8 cellular contexts compared by ENCODE assay signal in the genomic region with DNA sequence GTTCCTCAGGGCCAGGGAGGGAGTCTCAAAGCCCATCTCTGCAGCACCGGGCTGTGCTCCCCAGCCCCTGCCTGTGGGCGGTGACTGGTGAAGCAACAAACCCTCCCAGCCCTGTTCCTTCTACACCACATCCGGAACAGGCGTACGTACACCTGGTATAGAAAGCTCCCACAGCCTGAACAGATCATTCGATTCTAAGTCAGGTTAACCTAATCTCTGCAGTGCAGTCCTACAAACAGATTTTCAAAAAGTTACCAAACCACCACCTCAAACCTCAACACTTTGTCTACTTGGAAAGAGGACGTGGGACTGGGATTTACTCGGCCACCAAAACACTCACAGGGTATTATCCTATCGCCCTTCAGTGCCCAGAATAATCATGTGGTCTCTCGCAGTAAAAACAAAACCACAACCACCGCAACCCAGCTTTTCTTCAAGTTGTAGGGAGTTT.
DNase-seq lines count a peak whose midpoint lies in the region; ATAC-seq and TF ChIP-seq lines count a peak whose summit lies in the region.

No MANE protein-coding gene starts in this region.

- H3K27ac ChIP-seq in WERI-Rb-1: no peak overlapping the region

- intact Hi-C loops in activated CD4-positive, alpha-beta memory T cell treated with anti-CD3 and anti-CD28 coated beads for 36 hours (cut with micrococcal nuclease): loop anchor here (2.0 to 10.0 kb wide), 2 partner anchors 116 to 268 kb away; no protein-coding TSS in a partner anchor

- POLR2A ChIA-PET in activated CD4-positive, alpha-beta memory T cell treated with anti-CD3 and anti-CD28 coated beads for 36 hours (lab: Charles Lee): no interaction called here

- no peaks in the 10 kb centered on the region for H3K9me3 ChIP-seq in WERI-Rb-1 (ENCODE audit: severe bottlenecking)

- H3K27ac Mint-ChIP-seq in activated CD4-positive, alpha-beta memory T cell treated with anti-CD3 and anti-CD28 coated beads for 36 hours: peak overlapping the region; percentile 63
- H3K27ac Mint-ChIP-seq in stimulated activated naive CD8-positive, alpha-beta T cell treated with anti-CD3 and anti-CD28 coated beads, Interleukin-15, amount 100 ng/mL, for 72 hours: peak overlapping the region in 1 of 2 donors; percentile 27

- peaks cover 47% of the 10 kb centered on the region for H3K4me1 Mint-ChIP-seq in activated CD4-positive, alpha-beta memory T cell treated with anti-CD3 and anti-CD28 coated beads for 36 hours (ENCODE audit: low read depth)
- H3K4me1 Mint-ChIP-seq in stimulated activated naive CD8-positive, alpha-beta T cell treated with anti-CD3 and anti-CD28 coated beads, Interleukin-15, amount 100 ng/mL, for 72 hours: peaks cover 49% of the 10 kb centered on the region

- TF ChIP-seq CTCF in WERI-Rb-1 (IDR thresholded peaks at IDR 0.05; ENCODE audit: low read depth, low read length): no peak

- H3K27me3 ChIP-seq in WERI-Rb-1 (ENCODE audit: insufficient read depth, low read depth, severe bottlenecking): no peaks in the 10 kb centered on the region

- no peaks in the 10 kb centered on the region for H3K36me3 Mint-ChIP-seq in activated CD4-positive, alpha-beta memory T cell treated with anti-CD3 and anti-CD28 coated beads for 36 hours

- ATAC-seq in GM19324 (IDR thresholded peaks at IDR 0.05; ENCODE audit: low FRiP score, unreplicated experiment) (peak; percentile 92), HG03432 (IDR thresholded peaks at IDR 0.05; ENCODE audit: unreplicated experiment) (peak; percentile 99), left lobe of liver (peak; percentile 18)
- peak; percentile 98 for ATAC-seq in stimulated activated naive CD8-positive, alpha-beta T cell treated with anti-CD3 and anti-CD28 coated beads, Interleukin-15, amount 100 ng/mL, for 72 hours

- no peaks in the 10 kb centered on the region for H3K9me3 Mint-ChIP-seq in activated CD4-positive, alpha-beta memory T cell treated with anti-CD3 and anti-CD28 coated beads for 36 hours
- H3K9me3 Mint-ChIP-seq in stimulated activated naive CD8-positive, alpha-beta T cell treated with anti-CD3 and anti-CD28 coated beads, Interleukin-15, amount 100 ng/mL, for 72 hours: peaks cover 0 to 6% of the 10 kb centered on the region in 2 donors

- DNase-seq in activated CD4-positive, alpha-beta memory T cell treated with anti-CD3 and anti-CD28 coated beads for 36 hours: peak; percentile 81
- DNase-seq in left lobe of liver (ENCODE audit: low spot score) (no peak), nucleus accumbens (lab: John Stamatoyannopoulos, UW) (no peak), WERI-Rb-1 (no peak), NCI-H1417 treated with DMSO at 0.1 percent for 48 hours (lab: John Stamatoyannopoulos, UW) (no peak)
- DNase-seq in stimulated activated naive CD8-positive, alpha-beta T cell treated with anti-CD3 and anti-CD28 coated beads, Interleukin-15, amount 100 ng/mL, for 72 hours: peak; percentile 68 to 76

- no peak overlapping the region for H3K4me3 ChIP-seq in WERI-Rb-1 (ENCODE audit: low read depth, low read length)

- H3K36me3 ChIP-seq in WERI-Rb-1: no peaks in the 10 kb centered on the region

- H3K27me3 Mint-ChIP-seq in activated CD4-positive, alpha-beta memory T cell treated with anti-CD3 and anti-CD28 coated beads for 36 hours: no peaks in the 10 kb centered on the region
- peaks cover 24% of the 10 kb centered on the region for H3K27me3 Mint-ChIP-seq in stimulated activated naive CD8-positive, alpha-beta T cell treated with anti-CD3 and anti-CD28 coated beads, Interleukin-15, amount 100 ng/mL, for 72 hours

- peak overlapping the region; percentile 67 for H3K4me3 Mint-ChIP-seq in activated CD4-positive, alpha-beta memory T cell treated with anti-CD3 and anti-CD28 coated beads for 36 hours
- H3K4me3 Mint-ChIP-seq in stimulated activated naive CD8-positive, alpha-beta T cell treated with anti-CD3 and anti-CD28 coated beads, Interleukin-15, amount 100 ng/mL, for 72 hours: peak overlapping the region; percentile 53 to 68

- CTCF ChIA-PET in activated CD4-positive, alpha-beta memory T cell treated with anti-CD3 and anti-CD28 coated beads for 36 hours (lab: Charles Lee): no interaction called here

Comparison
In these comparisons a context has a peak if more than half of its experiments do, and no peak if none do; other contexts are left out.
1. ATAC-seq: peak in every context shown above with its lines; median percentile 99 in HG03432; 98 in stimulated activated naive CD8-positive, alpha-beta T cell treated with anti-CD3 and anti-CD28 coated beads, Interleukin-15, amount 100 ng/mL, for 72 hours; 92 in GM19324; 18 in left lobe of liver.
2. DNase-seq: peak in activated CD4-positive, alpha-beta memory T cell treated with anti-CD3 and anti-CD28 coated beads for 36 hours (single experiment) and stimulated activated naive CD8-positive, alpha-beta T cell treated with anti-CD3 and anti-CD28 coated beads, Interleukin-15, amount 100 ng/mL, for 72 hours (2 of 2); none in left lobe of liver (single experiment), nucleus accumbens (0 of 56), WERI-Rb-1 (single experiment) and NCI-H1417 treated with DMSO at 0.1 percent for 48 hours (single experiment).